In the genomic region with DNA sequence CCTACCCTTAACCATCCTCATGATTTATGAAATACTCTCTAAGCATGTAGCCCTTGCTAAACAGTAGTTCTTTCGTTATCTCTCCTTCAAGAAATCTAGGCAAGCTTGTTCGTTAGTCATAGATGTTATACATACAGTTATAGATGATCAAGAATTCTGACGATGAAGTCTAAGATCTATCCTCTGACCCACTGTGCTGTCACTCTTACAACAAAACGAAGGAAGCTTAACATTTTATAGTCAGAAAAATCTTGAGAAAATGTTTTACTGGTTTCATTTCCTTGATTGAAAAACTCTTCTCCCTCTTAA, we compare ENCODE assay signal across 1 cellular context.
TF ChIP-seq lines count a peak whose summit lies in the region.

No MANE protein-coding gene starts in this region.

TF ChIP-seq in IMR-90, 13 proteins besides CTCF, POLR2A, EP300 and RAD21 (continued from another document):
- TF ChIP-seq, protein P1, sequence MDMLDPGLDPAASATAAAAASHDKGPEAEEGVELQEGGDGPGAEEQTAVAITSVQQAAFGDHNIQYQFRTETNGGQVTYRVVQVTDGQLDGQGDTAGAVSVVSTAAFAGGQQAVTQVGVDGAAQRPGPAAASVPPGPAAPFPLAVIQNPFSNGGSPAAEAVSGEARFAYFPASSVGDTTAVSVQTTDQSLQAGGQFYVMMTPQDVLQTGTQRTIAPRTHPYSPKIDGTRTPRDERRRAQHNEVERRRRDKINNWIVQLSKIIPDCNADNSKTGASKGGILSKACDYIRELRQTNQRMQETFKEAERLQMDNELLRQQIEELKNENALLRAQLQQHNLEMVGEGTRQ (IDR thresholded peaks at IDR 0.05; ENCODE audit: low read depth, low read length), result no peak
- TF ChIP-seq BHLHE40 (IDR thresholded peaks at IDR 0.05; ENCODE audit: low read depth, low read length) (no peak), CEBPB (IDR thresholded peaks at IDR 0.05; ENCODE audit: low read depth, low read length) (no peak)
